Comparison of ENCODE assay signal across 22 cellular contexts in the genomic region with DNA sequence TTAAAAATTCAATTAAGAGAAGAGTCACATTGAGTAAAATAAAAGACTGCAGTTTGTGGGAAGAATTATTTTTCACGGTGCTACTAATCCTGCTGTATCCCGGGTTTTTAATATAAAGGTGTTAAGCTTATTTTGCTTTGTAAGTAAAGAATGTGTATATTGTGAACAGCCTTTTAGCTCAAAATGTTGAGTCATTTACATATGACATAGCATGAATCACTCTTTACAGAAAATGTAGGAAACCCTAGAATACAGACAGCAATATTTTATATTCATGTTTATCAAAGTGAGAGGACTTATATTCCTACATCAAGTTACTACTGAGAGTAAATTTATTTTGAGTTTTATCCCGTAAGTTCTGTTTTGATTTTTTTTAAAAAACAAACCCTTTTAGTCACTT. TPM values are rescaled to one million over a fixed set of nuclear protein-coding genes. Genes with fewer than 3 reads are reported as not detected.
DNase-seq lines count a peak whose midpoint lies in the region; ATAC-seq, FAIRE-seq and TF ChIP-seq lines count a peak whose summit lies in the region.
"Had no signal": no experiment of that assay in that cellular context is flagged by ENCODE, and none has a peak within 500 bp of the region (broad histone marks: within the 10 kb centered on the region; RNA-seq: fewer than 3 reads in every experiment).

No MANE protein-coding gene starts in this region.

- TF ChIP-seq RAD21 in HCT116 (IDR thresholded peaks at IDR 0.05; ENCODE audit: low read depth) (no peak), K562 (CRISPR knock-in tag; conservative IDR thresholded peaks at IDR 0.05 in 1 of 2, IDR thresholded peaks at IDR 0.05 in 1 of 2) (no peak)

- no peaks in the 10 kb centered on the region for H3K4me1 ChIP-seq in ACC112 (ENCODE audit: control insufficient read depth, insufficient read depth, low read length, unreplicated experiment)
- H3K4me1 ChIP-seq in HCT116 (ENCODE audit: control insufficient read depth in 1 of 2, insufficient read depth in 2 of 2, low read length in 2 of 2), result no peaks in the 10 kb centered on the region
- no peaks in the 10 kb centered on the region for H3K4me1 ChIP-seq in K562 (replicated peaks in 1 of 2; ENCODE audit: control insufficient read depth in 2 of 2, insufficient read depth in 2 of 2, low read length in 2 of 2)
- H3K4me1 ChIP-seq: BE2C, SJCRH30 had no signal

- no peaks in the 10 kb centered on the region for H3K27me3 ChIP-seq in ACC112 (ENCODE audit: insufficient read depth, low read length)
- no peaks in the 10 kb centered on the region for H3K27me3 ChIP-seq in HCT116 (ENCODE audit: insufficient read depth, low read length)
- no peaks in the 10 kb centered on the region for H3K27me3 ChIP-seq in K562 (ENCODE audit: control insufficient read depth in 2 of 2, insufficient read depth in 2 of 2, low read length in 2 of 2)
- H3K27me3 ChIP-seq: BE2C, SJCRH30 had no signal

- no peak overlapping the region for H3K9ac ChIP-seq in HCT116 (ENCODE audit: low read length)
- H3K9ac ChIP-seq in K562 (ENCODE audit: insufficient read depth in 1 of 2, low read depth in 2 of 2, low read length in 2 of 2), result no peak overlapping the region

- CTCF ChIA-PET in HCT116 (lab: Charles Lee) (no interaction called here), K562 (lab: Yijun Ruan, JAX; ENCODE audit: low intra/inter-chr PET ratio) (no interaction called here)

- no peaks in the 10 kb centered on the region for H3K9me1 ChIP-seq in K562 (ENCODE audit: control insufficient read depth, insufficient read depth, low read length)

- in situ Hi-C loops in K562 (cut with MboI), result loop anchor here (25.0 kb wide), 1 partner anchor 509 kb away; no protein-coding TSS in a partner anchor

- no peak overlapping the region for H3K4me2 ChIP-seq in HCT116 (ENCODE audit: low read length)
- H3K4me2 ChIP-seq in K562 (ENCODE audit: insufficient read depth, low read length), result no peak overlapping the region
- H3K4me2 ChIP-seq: PC-9 had no signal

- DNase-seq in HCT116 (ENCODE audit: low read depth, low spot score) (no peak), K562 (ENCODE audit: extremely low read depth in 1 of 4, low spot score in 3 of 4) (no peak), fibroblast of pulmonary artery (ENCODE audit: low read depth) (peak; percentile 2), HUDEP-2 (lab: John Stamatoyannopoulos, UW; ENCODE audit: unreplicated experiment in 76 of 76) (no peak), NCI-H446 treated with DMSO at 0.1 percent for 48 hours (lab: John Stamatoyannopoulos, UW) (no peak)
- no peak for DNase-seq in stimulated activated CD4-positive, alpha-beta T cell treated with anti-CD3 and anti-CD28 coated beads, Interleukin-15, amount 100 ng/mL, for 24 hours
- DNase-seq: BE2C; CD4-positive, CD25-positive, alpha-beta regulatory T cell; DMS153; GOT3; Kasumi-1; NCI-H1105; NCI-H1694; NCI-H2081 treated with DMSO at 0.1 percent for 48 hours; NCI-H510A; NCI-H82; PC-9; SJCRH30 had no signal

- H3K4me3 ChIP-seq in ACC112 (ENCODE audit: low read depth, low read length), result no peak overlapping the region
- no peak overlapping the region for H3K4me3 ChIP-seq in HCT116 (replicated peaks in 1 of 2; ENCODE audit: low read depth in 1 of 2, low read length in 2 of 2)
- no peak overlapping the region for H3K4me3 ChIP-seq in K562
- H3K4me3 ChIP-seq in fibroblast of pulmonary artery (replicated peaks; ENCODE audit: low read depth, low read length), result no peak overlapping the region
- H3K4me3 ChIP-seq: GM12878, PC-9, SJCRH30 had no signal

- FAIRE-seq in K562 (lab: Jason Lieb, UNC), result no peak
- FAIRE-seq: GM12878 had no signal

- no peaks in the 10 kb centered on the region for H3K9me2 ChIP-seq in HCT116 (ENCODE audit: insufficient read depth)

- H3K79me2 ChIP-seq in ACC112 (ENCODE audit: control insufficient read depth, insufficient read depth, low read length, unreplicated experiment) (no peaks in the 10 kb centered on the region), HCT116 (ENCODE audit: insufficient read depth, low read length) (no peaks in the 10 kb centered on the region), K562 (ENCODE audit: control insufficient read depth, insufficient read depth, low read length) (no peaks in the 10 kb centered on the region)

- H4K20me1 ChIP-seq in HCT116 (ENCODE audit: insufficient read depth) (no peaks in the 10 kb centered on the region), K562 (replicated peaks; ENCODE audit: control insufficient read depth, insufficient read depth, low read length) (no peaks in the 10 kb centered on the region)

- POLR2A ChIA-PET in HCT116 (lab: Charles Lee) (no interaction called here), K562 (lab: Yijun Ruan, JAX) (no interaction called here)

- 11% methylated on average over 3 of the region's 3 CpGs for WGBS in K562 (ENCODE audit: insufficient coverage, low coverage, missing lambda C conversion rate)

- H3K9me3 ChIP-seq in HCT116 (ENCODE audit: control insufficient read depth in 1 of 2, insufficient read depth in 1 of 2, low read depth in 1 of 2, low read length in 2 of 2) (no peaks in the 10 kb centered on the region), K562 (replicated peaks; ENCODE audit: control insufficient read depth, insufficient read depth, low read depth, low read length) (no peaks in the 10 kb centered on the region)
- H3K9me3 ChIP-seq: BE2C, SJCRH30 had no signal

- H3K36me3 ChIP-seq in ACC112 (ENCODE audit: insufficient read depth, low read length) (no peaks in the 10 kb centered on the region), HCT116 (ENCODE audit: control insufficient read depth in 1 of 2, insufficient read depth in 2 of 2, low read length in 2 of 2) (no peaks in the 10 kb centered on the region), K562 (ENCODE audit: control insufficient read depth, insufficient read depth, low read length) (no peaks in the 10 kb centered on the region)
- H3K36me3 ChIP-seq: BE2C, SJCRH30 had no signal

- no peak for ATAC-seq in HCT116
- ATAC-seq in K562, result no peak
- ATAC-seq: GM12878 had no signal

- no peak for TF ChIP-seq EP300 in K562 (IDR thresholded peaks at IDR 0.05; ENCODE audit: low read length)

- BruUV-seq in HCT116 (replicated peaks; lab: Mats Ljungman, UMichigan) (TSS peak; percentile 23), K562 (replicated peaks; lab: Mats Ljungman, UMichigan) (no TSS peak)

- intact Hi-C loops in HCT116 (cut with micrococcal nuclease), result no loop called here
- intact Hi-C loops in K562 (cut with micrococcal nuclease), result loop anchor here (5.0 kb wide), 2 partner anchors 686 to 781 kb away; no protein-coding TSS in a partner anchor

- H2AFZ ChIP-seq in ACC112 (ENCODE audit: low read length, unreplicated experiment) (no peak overlapping the region), HCT116 (ENCODE audit: low read depth, low read length, poor library complexity, severe bottlenecking) (no peak overlapping the region), K562 (ENCODE audit: low read depth, low read length) (no peak overlapping the region)
- H2AFZ ChIP-seq: PC-9 had no signal

- TF ChIP-seq POLR2A in HCT116 (IDR thresholded peaks at IDR 0.05; ENCODE audit: borderline replicate concordance, extremely low read depth, insufficient read depth, insufficient read length), result no peak
- no peak for TF ChIP-seq POLR2A in K562 (conservative IDR thresholded peaks at IDR 0.05)

- H3K27ac ChIP-seq in ACC112 (ENCODE audit: low read depth, low read length) (0 out of 2 replicates have a peak overlapping the region, but pooled peaks have one; percentile 23), HCT116 (ENCODE audit: low read depth, low read length) (no peak overlapping the region), K562 (ENCODE audit: extremely low read depth, low read depth, low read length) (no peak overlapping the region)
- H3K27ac ChIP-seq: PC-9, SJCRH30 had no signal

- RAD21 ChIA-PET in HCT116 (lab: Charles Lee; ENCODE audit: low non-redundant PET in 1 of 2, low total read pairs in 2 of 2, uncharacterized antibody in 2 of 2, unreplicated experiment in 2 of 2), result no interaction called here

- TF ChIP-seq CTCF in HCT116 (IDR thresholded peaks at IDR 0.05 in 2 of 3, conservative IDR thresholded peaks at IDR 0.05 in 1 of 3; ENCODE audit: borderline replicate concordance in 1 of 3, insufficient read depth in 1 of 3, low read depth in 2 of 3, low read length in 2 of 3) (no peak), K562 (IDR thresholded peaks at IDR 0.05 in 2 of 3, conservative IDR thresholded peaks at IDR 0.05 in 1 of 3; ENCODE audit: insufficient read depth in 2 of 3, low read depth in 1 of 3, low read length in 3 of 3) (no peak), fibroblast of pulmonary artery (IDR thresholded peaks at IDR 0.05; ENCODE audit: low read length, missing control alignments) (no peak)

TF ChIP-seq in HCT116, 20 proteins besides CTCF, POLR2A, EP300 and RAD21 (continues in another document):
- TF ChIP-seq TCF7L2 (IDR thresholded peaks at IDR 0.05; ENCODE audit: borderline replicate concordance, extremely low read depth, insufficient read depth, insufficient read length), result no peak

TF ChIP-seq in K562, 482 proteins besides CTCF, POLR2A, EP300 and RAD21:
- no peak for TF ChIP-seq ZNF184 (CRISPR knock-in tag; IDR thresholded peaks at IDR 0.05)
- 0 out of 2 replicates have a peak, but pooled peaks have one; percentile 18 for TF ChIP-seq C11orf30 (IDR thresholded peaks at IDR 0.05; ENCODE audit: low read depth)
- TF ChIP-seq ZNF316 (IDR thresholded peaks at IDR 0.05), result 0 out of 2 replicates have a peak, but pooled peaks have one; percentile 40
- TF ChIP-seq SAFB (IDR thresholded peaks at IDR 0.05; ENCODE audit: borderline replicate concordance, low read depth, low read length), result no peak

RNA-seq across cellular contexts. Expression of a gene that starts 39.7 kb away (rescaled TPM):
- total RNA-seq in HCT116 (2021; ENCODE audit: unreplicated experiment), result not detected
- polyA plus RNA-seq in HCT116 (2012), result not detected in 2 replicates
- total RNA-seq in K562 (2011; cell fraction: chromatin; rRNA removed; ENCODE audit: low replicate concordance), result not detected in 2 replicates
- total RNA-seq in K562 (2011; cell fraction: nucleolus; rRNA removed), result not detected in 2 replicates
- not detected in 2 replicates for total RNA-seq in K562 (2011; cell fraction: nucleoplasm; rRNA removed)
- total RNA-seq in K562 (2014; rRNA removed), result not detected in 2 replicates
- total RNA-seq in K562 (2014; rRNA removed; fragmentation: Illumina TruSeq; extraction: Trizol), result not detected in 2 replicates
- not detected in 2 replicates for total RNA-seq in K562 (2015; rRNA removed; fragmentation: Illumina TruSeq; extraction: Trizol)
- total RNA-seq in K562 (2021), result not detected in 2 replicates
- polyA plus RNA-seq in K562 (2011; rRNA removed), result not detected in 2 replicates
- not detected in 2 replicates for polyA plus RNA-seq in K562 (2011; cell fraction: cytosol; rRNA removed)
- polyA plus RNA-seq in K562 (2011; cell fraction: nucleus; rRNA removed), result not detected in 2 replicates
- not detected in 2 replicates for polyA plus RNA-seq in K562 (2012)
- not detected in 2 replicates for polyA plus RNA-seq in K562 (2014; fragmentation: Illumina TruSeq; extraction: Trizol)
- polyA plus RNA-seq in K562 (2014; fragmentation: Nextera tagmentation; extraction: Ambion mirVana), result not detected
- polyA plus RNA-seq in K562 (2014; rRNA removed), result not detected in 2 replicates
- polyA minus RNA-seq in K562 (2011; rRNA and poly(A)+ RNA removed), result not detected in 2 replicates
- polyA minus RNA-seq in K562 (2011; cell fraction: cytosol; rRNA and poly(A)+ RNA removed), result not detected in 2 replicates
- not detected in 2 replicates for polyA minus RNA-seq in K562 (2011; cell fraction: nucleus; rRNA and poly(A)+ RNA removed)
- total RNA-seq: A172; CD4-positive, CD25-positive, alpha-beta regulatory T cell; PC-9; SJCRH30 had no signal
- polyA plus RNA-seq: CD4-positive, CD25-positive, alpha-beta regulatory T cell; IgD-negative memory B cell had no signal
